22 cellular contexts compared by ENCODE assay signal in the genomic region with DNA sequence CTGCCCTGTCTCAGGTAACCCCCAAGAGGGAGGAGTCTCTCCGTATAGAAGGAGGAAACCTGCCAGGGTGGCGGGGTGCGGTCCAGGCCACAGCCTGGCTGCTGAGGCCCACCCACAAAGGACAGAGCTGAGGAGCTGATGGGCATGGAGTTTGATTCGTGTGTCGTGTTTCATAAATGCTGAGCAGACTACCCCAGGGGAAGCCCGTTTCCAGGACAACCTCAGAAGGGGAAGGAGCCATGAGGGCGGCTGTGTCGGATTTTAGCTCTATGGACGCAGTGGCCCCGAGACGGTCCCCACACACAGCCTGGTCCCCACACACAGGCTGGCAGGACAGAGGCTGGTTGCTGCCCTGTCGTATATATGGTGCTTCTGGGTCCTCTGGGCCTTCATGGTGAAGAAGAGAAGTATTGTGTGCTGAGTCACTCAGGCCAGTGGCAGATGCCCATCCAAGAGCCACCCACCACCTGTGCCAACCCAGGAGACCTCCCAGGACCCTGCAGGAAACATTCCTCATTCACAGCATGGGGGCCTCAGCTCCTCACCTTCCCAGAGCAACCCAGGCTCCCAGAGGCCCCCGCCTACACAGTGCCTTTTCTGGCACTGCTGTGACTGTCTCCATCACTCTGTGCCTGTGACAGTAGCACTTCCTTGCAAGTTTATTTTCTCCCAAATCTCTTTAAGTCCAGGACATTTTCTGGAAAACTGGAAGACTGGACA.
A peak's percentile ranks its signal among the peaks of the same experiment; 100 is the strongest.
DNase-seq lines count a peak whose midpoint lies in the region; ATAC-seq, FAIRE-seq and TF ChIP-seq lines count a peak whose summit lies in the region.
"Had no signal": no experiment of that assay in that cellular context is flagged by ENCODE, and none has a peak within 500 bp of the region (broad histone marks: within the 10 kb centered on the region; RNA-seq: fewer than 3 reads in every experiment).

No MANE protein-coding gene starts in this region.

- no peaks in the 10 kb centered on the region for H3K27me3 Mint-ChIP-seq in naive thymus-derived CD4-positive, alpha-beta T cell
- H3K27me3 Mint-ChIP-seq: B cell; CD4-positive, alpha-beta memory T cell had no signal

- H3K9me3 Mint-ChIP-seq in naive thymus-derived CD4-positive, alpha-beta T cell, result peaks cover 0 to 2% (median 0%) of the 10 kb centered on the region in 11 donors
- H3K9me3 Mint-ChIP-seq: CD4-positive, alpha-beta memory T cell; H9 had no signal

- DNase-seq in GM12892 (ENCODE audit: insufficient read length) (no peak), RWPE2 (ENCODE audit: low spot score) (no peak), spleen (peak; percentile 72), adrenal gland (no peak), T-helper 9 cell (no peak)
- DNase-seq in naive thymus-derived CD4-positive, alpha-beta T cell, result no peak
- DNase-seq: ACHN; Calu3; CD4-positive, alpha-beta memory T cell; H9; MV-4-11; NCI-H1417 treated with DMSO at 0.1 percent for 48 hours; NCI-H2029 treated with DMSO at 0.1 percent for 48 hours; NCI-H2171 treated with DMSO at 0.1 percent for 48 hours; NCI-H82; PC-3 had no signal

- POLR2A ChIA-PET in naive thymus-derived CD4-positive, alpha-beta T cell (lab: Charles Lee), result no interaction called here

- 61 to 84% (median 71%) methylated on average over 12 to 13 of the region's 13 CpGs for WGBS in spleen, 5 donors
- 71 to 94% (median 79%) methylated on average over 6 to 13 of the region's 13 CpGs for WGBS in adrenal gland, 4 donors

- H3K27ac ChIP-seq in RWPE2 (ENCODE audit: poor library complexity, severe bottlenecking), result no peak overlapping the region
- no peak overlapping the region for H3K27ac ChIP-seq in naive thymus-derived CD4-positive, alpha-beta T cell (ENCODE audit: low read depth, low read length)
- H3K27ac ChIP-seq in spleen, result peak overlapping the region in 6 of 8 donors; percentile 40 to 80 (median 72)
- H3K27ac ChIP-seq in adrenal gland, result no peak overlapping the region
- H3K27ac ChIP-seq: HL-60, RWPE1, SJSA1 had no signal

- CTCF ChIA-PET in naive thymus-derived CD4-positive, alpha-beta T cell (lab: Charles Lee), result no interaction called here

- peaks cover 0 to 12% (median 0%) of the 10 kb centered on the region in 7 donors for H3K4me1 Mint-ChIP-seq in naive thymus-derived CD4-positive, alpha-beta T cell
- H3K4me1 Mint-ChIP-seq: B cell; CD4-positive, alpha-beta memory T cell had no signal

- no peaks in the 10 kb centered on the region for H3K9me3 ChIP-seq in RWPE2 (ENCODE audit: severe bottlenecking)
- no peaks in the 10 kb centered on the region for H3K9me3 ChIP-seq in naive thymus-derived CD4-positive, alpha-beta T cell (ENCODE audit: control insufficient read depth in 2 of 3, low read length in 3 of 3)
- peaks cover 0 to 4% (median 0%) of the 10 kb centered on the region in 8 donors for H3K9me3 ChIP-seq in spleen
- no peaks in the 10 kb centered on the region for H3K9me3 ChIP-seq in adrenal gland (replicated peaks in 1 of 3)
- H3K9me3 ChIP-seq: SJSA1 had no signal

- no peak overlapping the region for H3K4me3 ChIP-seq in RWPE2 (ENCODE audit: severe bottlenecking)
- H3K4me3 ChIP-seq in naive thymus-derived CD4-positive, alpha-beta T cell (ENCODE audit: low read length), result no peak overlapping the region
- H3K4me3 ChIP-seq in spleen, result no peak overlapping the region
- H3K4me3 ChIP-seq in adrenal gland, result no peak overlapping the region
- H3K4me3 ChIP-seq: SJSA1 had no signal

- 0 out of 3 replicates have a peak, but pooled peaks have one; percentile 9 for ATAC-seq in RWPE2 (ENCODE audit: low read depth)
- ATAC-seq in naive thymus-derived CD4-positive, alpha-beta T cell, result peak; percentile 8
- ATAC-seq in HG02970 (IDR thresholded peaks at IDR 0.05; ENCODE audit: low FRiP score, unreplicated experiment), result no peak
- ATAC-seq: PC-3 had no signal

- H3K4me1 ChIP-seq in RWPE2 (ENCODE audit: insufficient read depth, poor library complexity, severe bottlenecking) (no peaks in the 10 kb centered on the region), spleen (peaks cover 0 to 34% (median 11%) of the 10 kb centered on the region in 6 donors), adrenal gland (replicated peaks in 1 of 2) (no peaks in the 10 kb centered on the region)
- no peaks in the 10 kb centered on the region for H3K4me1 ChIP-seq in naive thymus-derived CD4-positive, alpha-beta T cell (ENCODE audit: control insufficient read depth in 2 of 2, insufficient read depth in 2 of 2, low read length in 2 of 2)
- H3K4me1 ChIP-seq: SJSA1 had no signal

- H3K36me3 ChIP-seq in RWPE2 (ENCODE audit: low read depth) (no peaks in the 10 kb centered on the region), spleen (no peaks in the 10 kb centered on the region), adrenal gland (replicated peaks in 1 of 2) (no peaks in the 10 kb centered on the region)
- H3K36me3 ChIP-seq in naive thymus-derived CD4-positive, alpha-beta T cell (ENCODE audit: control insufficient read depth in 2 of 3, insufficient read depth in 3 of 3, low read length in 3 of 3), result no peaks in the 10 kb centered on the region
- H3K36me3 ChIP-seq: SJSA1 had no signal

- FAIRE-seq in GM12892 (lab: Jason Lieb, UNC), result peak; percentile 46
- FAIRE-seq: HTR-8/SVneo had no signal

- TF ChIP-seq POLR2A in GM12892 (IDR thresholded peaks at IDR 0.05; ENCODE audit: low read depth, low read length) (no peak), spleen (IDR thresholded peaks at IDR 0.05) (no peak), adrenal gland (IDR thresholded peaks at IDR 0.05) (no peak)

- TF ChIP-seq CTCF in RWPE2 (IDR thresholded peaks at IDR 0.05; ENCODE audit: poor library complexity, severe bottlenecking), result no peak
- no peak for TF ChIP-seq CTCF in spleen (IDR thresholded peaks at IDR 0.05 in 8 of 11, conservative IDR thresholded peaks at IDR 0.05 in 3 of 11)
- TF ChIP-seq CTCF in adrenal gland (IDR thresholded peaks at IDR 0.05), result no peak

- no peak overlapping the region for H3K27ac Mint-ChIP-seq in naive thymus-derived CD4-positive, alpha-beta T cell
- H3K27ac Mint-ChIP-seq: B cell; CD4-positive, alpha-beta memory T cell had no signal

- H3K27me3 ChIP-seq in RWPE2 (ENCODE audit: insufficient read depth, poor library complexity, severe bottlenecking), result no peaks in the 10 kb centered on the region
- H3K27me3 ChIP-seq in naive thymus-derived CD4-positive, alpha-beta T cell (ENCODE audit: control insufficient read depth in 2 of 2, insufficient read depth in 2 of 2, low read length in 2 of 2), result no peaks in the 10 kb centered on the region
- no peaks in the 10 kb centered on the region for H3K27me3 ChIP-seq in spleen (replicated peaks in 1 of 7)
- H3K27me3 ChIP-seq in adrenal gland, result no peaks in the 10 kb centered on the region
- H3K27me3 ChIP-seq: SJSA1 had no signal

- H3K4me3 Mint-ChIP-seq in naive thymus-derived CD4-positive, alpha-beta T cell, result no peak overlapping the region
- H3K4me3 Mint-ChIP-seq: B cell, H9 had no signal

- intact Hi-C loops in naive thymus-derived CD4-positive, alpha-beta T cell (cut with micrococcal nuclease), result no loop called here
- intact Hi-C loops in spleen (cut with DNase I; ENCODE audit: low total_unique reads) (no loop called here), adrenal gland (cut with DNase I) (loop anchor here in 1 of 2 donors (10.0 kb wide), 1 partner anchor 306 kb away; no protein-coding TSS in a partner anchor)

- H3K36me3 Mint-ChIP-seq in naive thymus-derived CD4-positive, alpha-beta T cell, result no peaks in the 10 kb centered on the region
- H3K36me3 Mint-ChIP-seq: CD4-positive, alpha-beta memory T cell had no signal

Comparison
In these comparisons a context has a peak if more than half of its experiments do, and no peak if none do; other contexts are left out.
1. H3K27ac ChIP-seq: peak in spleen (6 of 8); none in RWPE2 (single experiment), naive thymus-derived CD4-positive, alpha-beta T cell (single experiment) and adrenal gland (0 of 5).